In the genomic region with DNA sequence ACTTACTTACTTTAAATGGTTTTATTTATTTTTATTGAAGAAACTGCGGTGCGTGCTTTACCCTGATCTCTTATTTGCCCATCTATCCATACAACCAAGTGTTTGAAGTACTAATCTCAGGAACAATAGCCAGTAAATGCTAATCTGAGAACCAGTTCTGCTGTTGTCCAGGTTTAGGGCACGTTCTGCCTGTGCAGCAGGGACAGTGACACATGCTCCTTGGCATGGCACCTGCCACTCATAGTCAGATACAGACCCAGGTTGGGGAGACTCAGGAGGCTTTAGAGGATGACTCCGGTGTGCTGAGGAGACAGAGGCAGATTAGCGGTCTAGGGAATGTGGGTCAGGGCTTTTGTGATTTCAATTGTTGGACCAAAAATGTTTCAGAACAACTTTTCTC, we compare ENCODE assay signal across 24 cellular contexts.
"Had no signal": no experiment of that assay in that cellular context is flagged by ENCODE, and none has a peak within 500 bp of the region (broad histone marks: within the 10 kb centered on the region; RNA-seq: fewer than 3 reads in every experiment).

No MANE protein-coding gene starts in this region.

- H3K4me3 ChIP-seq: esophagus muscularis mucosa, hepatocyte, prostate gland, right atrium auricular region, spleen, upper lobe of right lung had no signal

- H3K36me3 ChIP-seq: esophagus muscularis mucosa, prostate gland, right atrium auricular region had no signal

- ATAC-seq: activated CD4-positive, alpha-beta T cell treated with anti-CD3 and anti-CD28 coated beads for 36 hours; activated T-helper 17 cell treated with anti-CD3 and anti-CD28 coated beads, Interleukin-2, amount 50 U/mL, for 72 hours; effector memory CD8-positive, alpha-beta T cell; left ventricle myocardium superior; natural killer cell; stimulated activated naive CD8-positive, alpha-beta T cell treated with anti-CD3 and anti-CD28 coated beads, Interleukin-15, Interleukin-2, amounts not matched to agents 100 U/mL and 50 U/mL, for 24 hours; upper lobe of right lung had no signal

- H3K9me3 ChIP-seq: esophagus muscularis mucosa, prostate gland, spleen, upper lobe of right lung had no signal

- H3K27ac ChIP-seq: esophagus muscularis mucosa, hepatocyte, prostate gland, right atrium auricular region, spleen, upper lobe of right lung had no signal

- H3K4me1 ChIP-seq: prostate gland, right atrium auricular region, upper lobe of right lung had no signal

- DNase-seq: activated B cell treated with CpG ODN at 0.5 μM for 24 hours; activated CD4-positive, alpha-beta T cell treated with anti-CD3 and anti-CD28 coated beads for 36 hours; activated CD4-positive, alpha-beta T cell treated with anti-CD3 and anti-CD28 coated beads, Interleukin-2, amount 50 U/mL, for 4 hours; activated CD8-positive, alpha-beta memory T cell treated with anti-CD3 and anti-CD28 coated beads for 24 hours; activated CD8-positive, alpha-beta memory T cell treated with anti-CD3 and anti-CD28 coated beads, Interleukin-2, amount 50 U/mL, for 4 hours; activated naive CD8-positive, alpha-beta T cell treated with anti-CD3 and anti-CD28 coated beads for 36 hours; activated T-cell treated with anti-CD3 and anti-CD28 coated beads, Interleukin-2, amount 50 U/mL, for 24 hours; effector memory CD8-positive, alpha-beta T cell; glutamatergic neuron; immature natural killer cell; left ventricle myocardium superior; mammary epithelial cell; midbrain; natural killer cell; spleen; stimulated activated CD4-positive, alpha-beta T cell treated with anti-CD3 and anti-CD28 coated beads, Interleukin-4, amount 100 ng/mL, for 1 hour; stimulated activated naive CD8-positive, alpha-beta T cell treated with anti-CD3 and anti-CD28 coated beads, Interleukin-15, Interleukin-2, amounts not matched to agents 100 U/mL and 50 U/mL, for 24 hours; T1000; upper lobe of right lung had no signal

- H3K27me3 ChIP-seq: esophagus muscularis mucosa, hepatocyte, right atrium auricular region, spleen, upper lobe of right lung had no signal
